ENCODE assay signal across 14 cellular contexts in genomic region chr1:158830074-158830677, GRCh38. TPM values are rescaled to one million over a fixed set of nuclear protein-coding genes. Genes with fewer than 3 reads are reported as not detected.
DNase-seq lines count a peak whose midpoint lies in the region; ATAC-seq, FAIRE-seq and TF ChIP-seq lines count a peak whose summit lies in the region.
"Had no signal": no experiment of that assay in that cellular context is flagged by ENCODE, and none has a peak within 500 bp of the region (broad histone marks: within the 10 kb centered on the region; RNA-seq: fewer than 3 reads in every experiment).

No MANE protein-coding gene starts in this region.

- H3K4me1 ChIP-seq in GM12878 (ENCODE audit: control insufficient read depth, insufficient read depth, low read length): peaks cover 9% of the 10 kb centered on the region; the same call in 1 of the 2 replicates
- H3K4me1 ChIP-seq in tibial artery: peaks cover 0 to 6% (median 3%) of the 10 kb centered on the region in 4 donors
- H3K4me1 ChIP-seq: foreskin keratinocyte, stomach had no signal

- peak overlapping the region; percentile 97 for H3K27ac ChIP-seq in GM12878 (ENCODE audit: control insufficient read depth, insufficient read depth)
- H3K27ac ChIP-seq in tibial artery: no peak overlapping the region
- H3K27ac ChIP-seq: foreskin keratinocyte had no signal

- peak; percentile 45 for DNase-seq in GM12878 (ENCODE audit: low read depth, low spot score)
- no peak for DNase-seq in DMS53 treated with DMSO at 0.1 percent for 48 hours (lab: John Stamatoyannopoulos, UW; ENCODE audit: unreplicated experiment)
- DNase-seq in HTR-8/SVneo (ENCODE audit: insufficient read length, low spot score): no peak
- DNase-seq in activated effector memory CD4-positive, alpha-beta T cell treated with anti-CD3 and anti-CD28 coated beads, Interleukin-2, amount 50 U/mL, for 16 hours: no peak
- DNase-seq in tibial artery: no peak
- DNase-seq: foreskin keratinocyte, NCI-H510A, stomach had no signal

- peak overlapping the region; percentile 47 for H2AFZ ChIP-seq in GM12878 (ENCODE audit: control insufficient read depth, low read depth, low read length)

- intact Hi-C loops in GM12878 (cut with micrococcal nuclease; ENCODE audit: unreplicated experiment) (loop anchor here (2.0 kb wide), 2 partner anchors 179 to 247 kb away; partner anchors contain the start of genes AIM2 and IFI16), tibial artery (cut with DNase I; ENCODE audit: low total_unique reads) (no loop called here)

- RAD21 ChIA-PET in GM12878 (lab: Charles Lee; ENCODE audit: unreplicated experiment): interaction anchor here (1.0 to 4.4 kb wide), 9 partner anchors 11 to 324 kb away, joined by 3 to 26 read pairs (median 3); partner anchors contain the start of gene AIM2

- in situ Hi-C loops in GM12878 (cut with MboI): loop anchor here (5.0 kb wide), 2 partner anchors 177 to 242 kb away; partner anchors contain the start of gene IFI16

- TF ChIP-seq POLR2A in GM18505 (IDR thresholded peaks at IDR 0.05; ENCODE audit: borderline replicate concordance, extremely low read depth, insufficient read depth, insufficient read length) (no peak), GM12878 (IDR thresholded peaks at IDR 0.05; ENCODE audit: low read depth, low read length) (no peak)

- TF ChIP-seq CTCF in GM12878 (IDR thresholded peaks at IDR 0.05 in 2 of 3, conservative IDR thresholded peaks at IDR 0.05 in 1 of 3; ENCODE audit: control insufficient read depth in 2 of 3, extremely low read depth in 1 of 3, insufficient read depth in 1 of 3, low read depth in 3 of 3, low read length in 3 of 3): no peak
- no peak for TF ChIP-seq CTCF in tibial artery (IDR thresholded peaks at IDR 0.05)

- H3K79me2 ChIP-seq in GM12878 (ENCODE audit: control insufficient read depth, insufficient read depth, low read length): peaks cover 34% of the 10 kb centered on the region

- H4K20me1 ChIP-seq in GM12878 (ENCODE audit: control insufficient read depth, insufficient read depth): no peaks in the 10 kb centered on the region

- TF ChIP-seq EP300 in GM12878 (IDR thresholded peaks at IDR 0.05; ENCODE audit: borderline replicate concordance in 1 of 2, control insufficient read depth in 1 of 2, low read depth in 2 of 2, low read length in 2 of 2): no peak

- peak; percentile 42 for ATAC-seq in GM18505 (IDR thresholded peaks at IDR 0.05; ENCODE audit: unreplicated experiment)
- ATAC-seq in GM19467 (IDR thresholded peaks at IDR 0.05; ENCODE audit: unreplicated experiment): peak; percentile 40
- peak; percentile 51 for ATAC-seq in HG03045 (IDR thresholded peaks at IDR 0.05; ENCODE audit: unreplicated experiment)
- ATAC-seq in GM12878: peak; percentile 72
- ATAC-seq: foreskin keratinocyte had no signal

- no peak overlapping the region for H3K9ac ChIP-seq in GM12878 (ENCODE audit: control insufficient read depth, insufficient read depth, low read length)

- peak overlapping the region; percentile 80 for H3K4me2 ChIP-seq in GM12878 (ENCODE audit: control insufficient read depth, insufficient read depth)

- SMC1A ChIA-PET in GM12878 (lab: Charles Lee; ENCODE audit: uncharacterized antibody, unreplicated experiment): interaction anchor here (1.0 to 5.7 kb wide), 11 partner anchors 8 to 247 kb away, joined by 3 to 31 read pairs (median 5); partner anchors contain the start of gene AIM2

- peaks cover 13% of the 10 kb centered on the region for H3K9me3 ChIP-seq in GM12878 (replicated peaks; ENCODE audit: control insufficient read depth, insufficient read depth, low read length)
- peaks cover 0 to 10% (median 0%) of the 10 kb centered on the region in 3 donors for H3K9me3 ChIP-seq in tibial artery

- WGBS in GM12878 (ENCODE audit: insufficient coverage, insufficient replicate concordance, low lambda C conversion rate, missing lambda C conversion rate): 29% methylated on average over 2 of the region's 2 CpGs

- H3K27me3 ChIP-seq in GM12878 (replicated peaks in 1 of 2; ENCODE audit: control insufficient read depth in 2 of 2, insufficient read depth in 2 of 2, low read length in 1 of 2): no peaks in the 10 kb centered on the region
- H3K27me3 ChIP-seq in tibial artery: no peaks in the 10 kb centered on the region
- H3K27me3 ChIP-seq: foreskin keratinocyte, stomach had no signal

- no peaks in the 10 kb centered on the region for H3K36me3 ChIP-seq in GM12878 (ENCODE audit: control insufficient read depth in 2 of 2, insufficient read depth in 2 of 2, low read length in 1 of 2)
- no peaks in the 10 kb centered on the region for H3K36me3 ChIP-seq in tibial artery
- H3K36me3 ChIP-seq: stomach had no signal

- BruUV-seq in GM12878 (replicated peaks; lab: Mats Ljungman, UMichigan): no TSS peak

- TF ChIP-seq RAD21 in GM12878 (IDR thresholded peaks at IDR 0.05; ENCODE audit: insufficient read depth, low read depth, low read length): no peak

- CTCF ChIA-PET in GM12878 (lab: Yijun Ruan, JAX): interaction anchor here (0.6 to 2.4 kb wide), 7 partner anchors 168 to 1265 kb away, joined by 3 to 15 read pairs (median 3); no protein-coding TSS in a partner anchor

- POLR2A ChIA-PET in GM12878 (lab: Charles Lee): interaction anchor here (0.6 to 1.0 kb wide), 3 partner anchors 11 to 167 kb away, joined by 3 to 4 read pairs (median 4); no protein-coding TSS in a partner anchor

- FAIRE-seq in GM12878 (lab: Jason Lieb, UNC) (peak; percentile 81), HTR-8/SVneo (lab: Jason Lieb, UNC) (no peak)

- peak overlapping the region; percentile 11; the same call in 1 of the 2 replicates for H3K4me3 ChIP-seq in GM12878
- H3K4me3 ChIP-seq in tibial artery: no peak overlapping the region
- H3K4me3 ChIP-seq: skin epidermis, stomach had no signal

TF ChIP-seq in GM12878, 131 proteins besides CTCF, POLR2A, EP300 and RAD21 (continues in another document):
- TF ChIP-seq ZNF24 (IDR thresholded peaks at IDR 0.05) (no peak), TCF12 (IDR thresholded peaks at IDR 0.05; ENCODE audit: low read depth, low read length) (no peak), ESRRA (IDR thresholded peaks at IDR 0.05; ENCODE audit: low read length) (no peak)

RNA-seq across cellular contexts. Expression of gene MNDA, which starts 1.0 kb away (rescaled TPM):
- 33.3 and 40.2 TPM in 2 replicates for total RNA-seq in GM12878 (2013; cell fraction: nucleolus; rRNA removed)
- total RNA-seq in GM12878 (2014; rRNA removed) (36.1 and 45.1 TPM in 2 replicates), GM12878 (2014; rRNA removed; fragmentation: Illumina TruSeq; extraction: Trizol) (72.2 and 74.7 TPM in 2 replicates), GM12878 (2021) (36.8 and 37.6 TPM in 2 replicates)
- polyA plus RNA-seq in GM12878 (2011; ENCODE audit: low read depth): 27.1 TPM
- polyA plus RNA-seq in GM12878 (2011; rRNA removed) (37.1 and 49.1 TPM in 2 replicates), GM12878 (2014; fragmentation: Illumina TruSeq; extraction: Trizol) (83.0 and 116 TPM in 2 replicates), GM12878 (2014; fragmentation: Nextera tagmentation; extraction: Ambion mirVana) (10 to 100 TPM; 81.9 to 91.8 TPM), GM12878 (2014; rRNA removed) (32.1 and 38.9 TPM in 2 replicates), GM12878 (2016; fragmentation: Nextera tagmentation; extraction: Ambion mirVana) (10 to 100 TPM; 20.1 to 21.4 TPM)
- 10.2 and 11.6 TPM in 2 replicates for polyA plus RNA-seq in GM12878 (2011; cell fraction: cytosol; rRNA removed)
- 21.8 and 23.6 TPM in 2 replicates for polyA plus RNA-seq in GM12878 (2011; cell fraction: nucleus; rRNA removed)
- polyA plus RNA-seq in GM12878 (2012): 32.5 and 37.8 TPM in 2 replicates
- polyA minus RNA-seq in GM12878 (2011; rRNA and poly(A)+ RNA removed): 7.2 and 10.4 TPM in 2 replicates
- polyA minus RNA-seq in GM12878 (2011; cell fraction: cytosol; rRNA and poly(A)+ RNA removed): 4.9 and 6.0 TPM in 2 replicates
- polyA minus RNA-seq in GM12878 (2011; cell fraction: nucleus; rRNA and poly(A)+ RNA removed): 9.9 and 12.5 TPM in 2 replicates
- total RNA-seq: foreskin keratinocyte, mesothelial cell of epicardium had no signal
- polyA plus RNA-seq: foreskin keratinocyte had no signal

RNA-seq across cellular contexts. Expression of gene OR6N2, which starts 49.2 kb away (rescaled TPM):
- 0.27 TPM in 1 of 2 replicates, not detected in the other for total RNA-seq in GM12878 (2013; cell fraction: nucleolus; rRNA removed)
- total RNA-seq in GM12878 (2014; rRNA removed): not detected in 2 replicates
- total RNA-seq in GM12878 (2014; rRNA removed; fragmentation: Illumina TruSeq; extraction: Trizol): not detected in 2 replicates
- total RNA-seq in GM12878 (2021): not detected in 2 replicates
- not detected for polyA plus RNA-seq in GM12878 (2011; ENCODE audit: low read depth)
- polyA plus RNA-seq in GM12878 (2011; rRNA removed): not detected in 2 replicates
- polyA plus RNA-seq in GM12878 (2011; cell fraction: cytosol; rRNA removed): not detected in 2 replicates
- not detected in 2 replicates for polyA plus RNA-seq in GM12878 (2011; cell fraction: nucleus; rRNA removed)
- polyA plus RNA-seq in GM12878 (2012): not detected in 2 replicates
- not detected in 2 replicates for polyA plus RNA-seq in GM12878 (2014; fragmentation: Illumina TruSeq; extraction: Trizol)
- polyA plus RNA-seq in GM12878 (2014; fragmentation: Nextera tagmentation; extraction: Ambion mirVana): not detected
- not detected in 2 replicates for polyA plus RNA-seq in GM12878 (2014; rRNA removed)
- polyA plus RNA-seq in GM12878 (2016; fragmentation: Nextera tagmentation; extraction: Ambion mirVana): not detected
- polyA minus RNA-seq in GM12878 (2011; rRNA and poly(A)+ RNA removed): not detected in 2 replicates
- polyA minus RNA-seq in GM12878 (2011; cell fraction: cytosol; rRNA and poly(A)+ RNA removed): not detected in 2 replicates
- polyA minus RNA-seq in GM12878 (2011; cell fraction: nucleus; rRNA and poly(A)+ RNA removed): not detected in 2 replicates
- total RNA-seq: cerebellum, foreskin keratinocyte, mesothelial cell of epicardium, stomach had no signal
- polyA plus RNA-seq: foreskin keratinocyte, stomach had no signal

RNA-seq across cellular contexts. Expression of gene OR6N1, which starts 58.2 kb away (rescaled TPM):
- total RNA-seq in GM12878 (2013; cell fraction: nucleolus; rRNA removed): 0.17 TPM in 1 of 2 replicates, not detected in the other
- total RNA-seq in GM12878 (2014; rRNA removed) (not detected in 2 replicates), GM12878 (2014; rRNA removed; fragmentation: Illumina TruSeq; extraction: Trizol) (not detected in 2 replicates), GM12878 (2021) (not detected in 2 replicates)
- polyA plus RNA-seq in GM12878 (2011; ENCODE audit: low read depth): not detected
- polyA plus RNA-seq in GM12878 (2011; rRNA removed) (not detected in 2 replicates), GM12878 (2014; fragmentation: Illumina TruSeq; extraction: Trizol) (not detected in 2 replicates), GM12878 (2014; fragmentation: Nextera tagmentation; extraction: Ambion mirVana) (not detected), GM12878 (2014; rRNA removed) (not detected in 2 replicates), GM12878 (2016; fragmentation: Nextera tagmentation; extraction: Ambion mirVana) (not detected)
- not detected in 2 replicates for polyA plus RNA-seq in GM12878 (2011; cell fraction: cytosol; rRNA removed)
- not detected in 2 replicates for polyA plus RNA-seq in GM12878 (2011; cell fraction: nucleus; rRNA removed)
- not detected in 2 replicates for polyA plus RNA-seq in GM12878 (2012)
- not detected in 2 replicates for polyA minus RNA-seq in GM12878 (2011; rRNA and poly(A)+ RNA removed)
- polyA minus RNA-seq in GM12878 (2011; cell fraction: cytosol; rRNA and poly(A)+ RNA removed): not detected in 2 replicates
- not detected in 2 replicates for polyA minus RNA-seq in GM12878 (2011; cell fraction: nucleus; rRNA and poly(A)+ RNA removed)
- total RNA-seq: cerebellum, foreskin keratinocyte, mesothelial cell of epicardium, stomach had no signal
- polyA plus RNA-seq: foreskin keratinocyte, stomach had no signal
